8 cellular contexts compared by ENCODE assay signal in the genomic region with DNA sequence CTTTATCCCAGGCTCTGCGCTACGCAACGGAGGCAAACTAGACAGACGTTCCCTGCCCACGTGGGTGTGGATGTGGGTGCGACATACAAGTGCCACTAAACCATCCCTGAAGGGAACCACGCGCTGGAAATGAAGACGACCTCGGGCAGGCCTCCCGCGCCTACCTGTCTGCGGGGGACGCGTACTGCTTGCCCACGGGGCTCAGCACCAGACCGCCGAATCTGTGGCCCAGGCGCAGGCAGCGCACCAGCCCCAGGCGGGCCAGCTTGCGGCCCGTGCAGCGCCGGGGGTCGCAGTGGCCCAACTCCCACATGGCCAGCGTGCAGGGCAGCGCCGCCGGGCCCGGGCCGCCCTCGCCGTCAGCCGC. TPM values are rescaled to one million over a fixed set of nuclear protein-coding genes. Genes with fewer than 3 reads are reported as not detected.
DNase-seq lines count a peak whose midpoint lies in the region; ATAC-seq and TF ChIP-seq lines count a peak whose summit lies in the region.

No MANE protein-coding gene starts in this region.

- DNase-seq in CD4-positive, alpha-beta memory T cell: peak in 1 of 5 donors; percentile 22
- DNase-seq in GM23338 (ENCODE audit: low spot score) (no peak), fibroblast of the aortic adventitia (ENCODE audit: low read depth) (no peak), retinal pigment epithelial cell (ENCODE audit: low read depth) (no peak), D341Med (ENCODE audit: low spot score) (no peak), RKO (ENCODE audit: low spot score) (no peak), HPDE6-E6E7 (ENCODE audit: extremely low spot score) (no peak)

- no peaks in the 10 kb centered on the region for H3K9me2 ChIP-seq in GM23338 (ENCODE audit: insufficient read depth)
- H3K9me2 ChIP-seq in SU-DHL-6 (replicated peaks; ENCODE audit: insufficient read depth, low read length): no peaks in the 10 kb centered on the region

- POLR2A ChIA-PET in CD4-positive, alpha-beta memory T cell (lab: Charles Lee; ENCODE audit: partially characterized antibody): interaction anchor here (1.1 to 1.9 kb wide), 5 partner anchors 9 to 42 kb away, joined by 3 to 7 read pairs (median 3); a partner anchor contains a TSS

- CTCF ChIA-PET in CD4-positive, alpha-beta memory T cell (lab: Charles Lee; ENCODE audit: partially characterized antibody): no interaction called here

- H4K20me1 ChIP-seq in GM23338 (replicated peaks; ENCODE audit: insufficient read depth) (peaks cover 4% of the 10 kb centered on the region; the same call in 1 of the 2 replicates), SU-DHL-6 (ENCODE audit: low read depth, low read length) (no peaks in the 10 kb centered on the region)

- peaks cover 23% of the 10 kb centered on the region for H3K4me1 ChIP-seq in CD4-positive, alpha-beta memory T cell (ENCODE audit: insufficient read depth, low read length)
- peaks cover 7% of the 10 kb centered on the region; the same call in 1 of the 2 replicates for H3K4me1 ChIP-seq in GM23338 (ENCODE audit: insufficient read depth)

- peak overlapping the region; percentile 17 to 82 for H3K4me3 ChIP-seq in CD4-positive, alpha-beta memory T cell (ENCODE audit: low read length in 2 of 2)
- H3K4me3 ChIP-seq in GM23338 (peak overlapping the region; percentile 93), SU-DHL-6 (ENCODE audit: insufficient read depth, low read length, poor library complexity, severe bottlenecking) (peak overlapping the region; percentile 70), fibroblast of the aortic adventitia (ENCODE audit: low read depth, low read length) (peak overlapping the region; percentile 95), retinal pigment epithelial cell (ENCODE audit: low read length) (peak overlapping the region; percentile 87)

- peak overlapping the region; percentile 94 for H3K4me2 ChIP-seq in GM23338
- peak overlapping the region; percentile 61 for H3K4me2 ChIP-seq in SU-DHL-6 (ENCODE audit: low read depth, low read length, poor library complexity, severe bottlenecking)

- intact Hi-C loops in CD4-positive, alpha-beta memory T cell (cut with micrococcal nuclease): loop anchor here (1.0 kb wide), 1 partner anchor 42 kb away; a partner anchor contains a TSS

- H3K27ac Mint-ChIP-seq in CD4-positive, alpha-beta memory T cell: peak overlapping the region in 6 of 7 donors; percentile 66 to 90 (median 84)
- no peak overlapping the region for H3K27ac Mint-ChIP-seq in GM23338

- H3K27ac ChIP-seq in CD4-positive, alpha-beta memory T cell (ENCODE audit: low read depth, low read length): peak overlapping the region; percentile 75
- no peak overlapping the region for H3K27ac ChIP-seq in GM23338 (ENCODE audit: low read depth)
- H3K27ac ChIP-seq in SU-DHL-6 (ENCODE audit: low read depth, low read length): no peak overlapping the region

- H3K4me3 Mint-ChIP-seq in CD4-positive, alpha-beta memory T cell: peak overlapping the region; percentile 74 to 86 (median 79)
- H3K4me3 Mint-ChIP-seq in GM23338: peak overlapping the region; percentile 81

- ATAC-seq in GM23338: peak; percentile 33

- H3K79me2 ChIP-seq in GM23338 (replicated peaks; ENCODE audit: insufficient read depth): peaks cover 35% of the 10 kb centered on the region
- peaks cover 42% of the 10 kb centered on the region for H3K79me2 ChIP-seq in SU-DHL-6 (ENCODE audit: insufficient read depth, low read length)

- peaks cover 17% of the 10 kb centered on the region for H3K36me3 ChIP-seq in CD4-positive, alpha-beta memory T cell (ENCODE audit: insufficient read depth, low read length)
- H3K36me3 ChIP-seq in GM23338 (ENCODE audit: insufficient read depth) (no peaks in the 10 kb centered on the region; the same call in 1 of the 2 replicates), SU-DHL-6 (ENCODE audit: low read length) (no peaks in the 10 kb centered on the region)

- H3K27me3 Mint-ChIP-seq in CD4-positive, alpha-beta memory T cell: no peaks in the 10 kb centered on the region
- peaks cover 28% of the 10 kb centered on the region for H3K27me3 Mint-ChIP-seq in GM23338 (ENCODE audit: insufficient read depth, low read depth, poor library complexity)

- H3K9ac ChIP-seq in SU-DHL-6 (ENCODE audit: low read length): peak overlapping the region; percentile 77

- H3K4me1 Mint-ChIP-seq in CD4-positive, alpha-beta memory T cell: peaks cover 18 to 48% (median 29%) of the 10 kb centered on the region in 4 donors
- peaks cover 6% of the 10 kb centered on the region for H3K4me1 Mint-ChIP-seq in GM23338

- H3K27me3 ChIP-seq in CD4-positive, alpha-beta memory T cell (ENCODE audit: insufficient read depth, low read length): no peaks in the 10 kb centered on the region
- H3K27me3 ChIP-seq in GM23338 (ENCODE audit: insufficient read depth): no peaks in the 10 kb centered on the region
- no peaks in the 10 kb centered on the region for H3K27me3 ChIP-seq in SU-DHL-6 (ENCODE audit: low read length)

- no peaks in the 10 kb centered on the region; the same call in 1 of the 2 replicates for H3F3A ChIP-seq in GM23338 (replicated peaks; ENCODE audit: low read depth)
- H3F3A ChIP-seq in SU-DHL-6 (ENCODE audit: insufficient read depth): no peaks in the 10 kb centered on the region

- TF ChIP-seq CTCF in GM23338 (conservative IDR thresholded peaks at IDR 0.05; ENCODE audit: low read depth in 2 of 2): no peak
- TF ChIP-seq CTCF in SU-DHL-6 (IDR thresholded peaks at IDR 0.05; ENCODE audit: insufficient read depth, low read length, poor library complexity, severe bottlenecking): no peak
- TF ChIP-seq CTCF in fibroblast of the aortic adventitia (IDR thresholded peaks at IDR 0.05; ENCODE audit: insufficient read depth, low read length): no peak
- TF ChIP-seq CTCF in retinal pigment epithelial cell (conservative IDR thresholded peaks at IDR 0.05; ENCODE audit: low read depth, low read length): no peak

- H2AFZ ChIP-seq in GM23338 (no peak overlapping the region), SU-DHL-6 (ENCODE audit: low read depth, low read length, severe bottlenecking) (peak overlapping the region; percentile 76)

- peaks cover 4 to 8% of the 10 kb centered on the region in 2 donors for H3K36me3 Mint-ChIP-seq in CD4-positive, alpha-beta memory T cell
- peaks cover 4% of the 10 kb centered on the region; the same call in 2 of the 3 replicates for H3K36me3 Mint-ChIP-seq in GM23338 (ENCODE audit: low read depth)

- H3K9me3 ChIP-seq in CD4-positive, alpha-beta memory T cell (ENCODE audit: control insufficient read depth in 1 of 2, low read length in 2 of 2): no peaks in the 10 kb centered on the region
- no peaks in the 10 kb centered on the region for H3K9me3 ChIP-seq in SU-DHL-6 (ENCODE audit: insufficient read depth, low read length)

- H3K9me3 Mint-ChIP-seq in CD4-positive, alpha-beta memory T cell: peaks cover 0 to 11% (median 0%) of the 10 kb centered on the region in 8 donors
- H3K9me3 Mint-ChIP-seq in GM23338: peaks cover 3% of the 10 kb centered on the region

TF ChIP-seq in GM23338, 12 proteins besides CTCF, POLR2A, EP300 and RAD21 (continues in another document):
- TF ChIP-seq, protein P1, sequence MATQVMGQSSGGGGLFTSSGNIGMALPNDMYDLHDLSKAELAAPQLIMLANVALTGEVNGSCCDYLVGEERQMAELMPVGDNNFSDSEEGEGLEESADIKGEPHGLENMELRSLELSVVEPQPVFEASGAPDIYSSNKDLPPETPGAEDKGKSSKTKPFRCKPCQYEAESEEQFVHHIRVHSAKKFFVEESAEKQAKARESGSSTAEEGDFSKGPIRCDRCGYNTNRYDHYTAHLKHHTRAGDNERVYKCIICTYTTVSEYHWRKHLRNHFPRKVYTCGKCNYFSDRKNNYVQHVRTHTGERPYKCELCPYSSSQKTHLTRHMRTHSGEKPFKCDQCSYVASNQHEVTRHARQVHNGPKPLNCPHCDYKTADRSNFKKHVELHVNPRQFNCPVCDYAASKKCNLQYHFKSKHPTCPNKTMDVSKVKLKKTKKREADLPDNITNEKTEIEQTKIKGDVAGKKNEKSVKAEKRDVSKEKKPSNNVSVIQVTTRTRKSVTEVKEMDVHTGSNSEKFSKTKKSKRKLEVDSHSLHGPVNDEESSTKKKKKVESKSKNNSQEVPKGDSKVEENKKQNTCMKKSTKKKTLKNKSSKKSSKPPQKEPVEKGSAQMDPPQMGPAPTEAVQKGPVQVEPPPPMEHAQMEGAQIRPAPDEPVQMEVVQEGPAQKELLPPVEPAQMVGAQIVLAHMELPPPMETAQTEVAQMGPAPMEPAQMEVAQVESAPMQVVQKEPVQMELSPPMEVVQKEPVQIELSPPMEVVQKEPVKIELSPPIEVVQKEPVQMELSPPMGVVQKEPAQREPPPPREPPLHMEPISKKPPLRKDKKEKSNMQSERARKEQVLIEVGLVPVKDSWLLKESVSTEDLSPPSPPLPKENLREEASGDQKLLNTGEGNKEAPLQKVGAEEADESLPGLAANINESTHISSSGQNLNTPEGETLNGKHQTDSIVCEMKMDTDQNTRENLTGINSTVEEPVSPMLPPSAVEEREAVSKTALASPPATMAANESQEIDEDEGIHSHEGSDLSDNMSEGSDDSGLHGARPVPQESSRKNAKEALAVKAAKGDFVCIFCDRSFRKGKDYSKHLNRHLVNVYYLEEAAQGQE (IDR thresholded peaks at IDR 0.05; ENCODE audit: unreplicated experiment): no peak
- no peak for TF ChIP-seq JUNB (IDR thresholded peaks at IDR 0.05; ENCODE audit: unreplicated experiment)

RNA-seq across cellular contexts. Expression of a gene that starts 0.5 kb away (rescaled TPM):
- 10 to 100 TPM; 38.1 to 40.3 TPM for total RNA-seq in CD4-positive, alpha-beta memory T cell
- 100 to 1,000 TPM in 1 of 2 donors, 10 to 100 TPM in 1; 99.0 to 116 TPM for polyA plus RNA-seq in CD4-positive, alpha-beta memory T cell
- total RNA-seq in GM23338 (2014; rRNA removed; shearing (Covaris generic)): 97.3 and 98.8 TPM in 2 replicates
- 54.1 and 58.5 TPM in 2 replicates for polyA plus RNA-seq in GM23338 (2016; fragmentation: Nextera tagmentation; extraction: Ambion mirVana)
- total RNA-seq in fibroblast of the aortic adventitia (ENCODE audit: low replicate concordance): 49.3 and 73.3 TPM in 2 replicates

RNA-seq across cellular contexts. Expression of a gene that starts 0.5 kb away (rescaled TPM):
- total RNA-seq in CD4-positive, alpha-beta memory T cell: 10 to 100 TPM; 58.7 to 61.5 TPM
- 10 to 100 TPM; 51.8 to 53.7 TPM for polyA plus RNA-seq in CD4-positive, alpha-beta memory T cell
- total RNA-seq in GM23338 (2014; rRNA removed; shearing (Covaris generic)): 9.2 and 23.3 TPM in 2 replicates
- 39.1 and 41.0 TPM in 2 replicates for polyA plus RNA-seq in GM23338 (2016; fragmentation: Nextera tagmentation; extraction: Ambion mirVana)
- total RNA-seq in fibroblast of the aortic adventitia (ENCODE audit: low replicate concordance): 36.3 and 80.4 TPM in 2 replicates

RNA-seq across cellular contexts. Expression of a gene that starts 17.8 kb away (rescaled TPM):
- total RNA-seq in CD4-positive, alpha-beta memory T cell: 10 to 100 TPM; 18.3 to 19.7 TPM
- 1 to 10 TPM; 1.0 to 6.7 TPM for polyA plus RNA-seq in CD4-positive, alpha-beta memory T cell
- 13.0 and 23.0 TPM in 2 replicates for total RNA-seq in GM23338 (2014; rRNA removed; shearing (Covaris generic))
- 4.2 and 5.2 TPM in 2 replicates for polyA plus RNA-seq in GM23338 (2016; fragmentation: Nextera tagmentation; extraction: Ambion mirVana)
- 0.09 TPM in 1 of 2 replicates, not detected in the other for total RNA-seq in fibroblast of the aortic adventitia (ENCODE audit: low replicate concordance)

RNA-seq across cellular contexts. Expression of a gene that starts 41.8 kb away (rescaled TPM):
- total RNA-seq in CD4-positive, alpha-beta memory T cell: 100 to 1,000 TPM; 170 to 177 TPM
- 100 to 1,000 TPM; 100 to 106 TPM for polyA plus RNA-seq in CD4-positive, alpha-beta memory T cell
- 116 and 117 TPM in 2 replicates for total RNA-seq in GM23338 (2014; rRNA removed; shearing (Covaris generic))
- 216 and 220 TPM in 2 replicates for polyA plus RNA-seq in GM23338 (2016; fragmentation: Nextera tagmentation; extraction: Ambion mirVana)
- total RNA-seq in fibroblast of the aortic adventitia (ENCODE audit: low replicate concordance): 39.8 and 70.3 TPM in 2 replicates

Comparison
In these comparisons a context has a peak if more than half of its experiments do, and no peak if none do; other contexts are left out.
1. RNA of a gene that starts 17.8 kb away (total RNA-seq): 18.3 to 19.7 TPM in CD4-positive, alpha-beta memory T cell and 13.0 to 23.0 TPM in GM23338; 0.09 TPM in fibroblast of the aortic adventitia; every median in the first group is over 10 times any median in the second.
2. Peak in every context shown above with its lines, with median percentiles within 50 percentile points of each other: H3K4me3 ChIP-seq.